Comparison of ENCODE assay signal across 8 cellular contexts in genomic region chr20:3753098-3753497, GRCh38. TPM values are rescaled to one million over a fixed set of nuclear protein-coding genes. Genes with fewer than 3 reads are reported as not detected.
DNase-seq lines count a peak whose midpoint lies in the region; ATAC-seq and TF ChIP-seq lines count a peak whose summit lies in the region.

No MANE protein-coding gene starts in this region.

- no peak for TF ChIP-seq POLR2A in testis (IDR thresholded peaks at IDR 0.05)

- H3K4me1 ChIP-seq in testis, result no peaks in the 10 kb centered on the region

- H3K27me3 Mint-ChIP-seq in activated CD8-positive, alpha-beta T cell treated with anti-CD3 and anti-CD28 coated beads for 36 hours, result no peaks in the 10 kb centered on the region
- H3K27me3 Mint-ChIP-seq in naive B cell, result peaks cover 0 to 4% (median 0%) of the 10 kb centered on the region in 3 donors

- peaks cover 2% of the 10 kb centered on the region; the same call in 1 of the 2 replicates for H3K36me3 ChIP-seq in BJ (ENCODE audit: control insufficient read depth, insufficient read depth, low read length)
- H3K36me3 ChIP-seq in testis (ENCODE audit: low read depth, missing control alignments), result no peaks in the 10 kb centered on the region

- no peaks in the 10 kb centered on the region for H3K9me3 ChIP-seq in testis

- no peak overlapping the region for H3K27ac ChIP-seq in testis

- DNase-seq in BJ (ENCODE audit: low read depth) (no peak), NCI-H526 (lab: John Stamatoyannopoulos, UW) (peak; percentile 60 to 87), epithelial cell of esophagus (ENCODE audit: low read depth) (peak; percentile 77), naive B cell (peak; percentile 55), testis (peak; percentile 83)
- peak; percentile 83 for DNase-seq in activated CD8-positive, alpha-beta T cell treated with anti-CD3 and anti-CD28 coated beads for 36 hours

- H3K4me3 ChIP-seq in BJ (ENCODE audit: low read depth, low read length) (no peak overlapping the region), epithelial cell of esophagus (ENCODE audit: low read length) (no peak overlapping the region), testis (no peak overlapping the region)

- H3K27ac Mint-ChIP-seq in activated CD8-positive, alpha-beta T cell treated with anti-CD3 and anti-CD28 coated beads for 36 hours, result no peak overlapping the region
- H3K27ac Mint-ChIP-seq in naive B cell, result peak overlapping the region in 4 of 6 donors; percentile 69 to 85 (median 76)

- ATAC-seq in GM19351 (IDR thresholded peaks at IDR 0.05; ENCODE audit: unreplicated experiment) (peak; percentile 58), naive B cell (ENCODE audit: low read depth in 2 of 2) (peak; percentile 62 to 69), GM18502 (IDR thresholded peaks at IDR 0.05; ENCODE audit: poor library complexity, unreplicated experiment) (no peak)
- ATAC-seq in activated CD8-positive, alpha-beta T cell treated with anti-CD3 and anti-CD28 coated beads for 36 hours, result peak; percentile 72

- 34 to 38% methylated on average over 4 of the region's 4 CpGs for WGBS in testis, 2 donors

- H3K4me3 Mint-ChIP-seq in activated CD8-positive, alpha-beta T cell treated with anti-CD3 and anti-CD28 coated beads for 36 hours, result no peak overlapping the region
- peak overlapping the region in 5 of 8 donors; percentile 47 to 91 (median 70) for H3K4me3 Mint-ChIP-seq in naive B cell

- H3K27me3 ChIP-seq in BJ (ENCODE audit: control insufficient read depth, insufficient read depth, low read length) (no peaks in the 10 kb centered on the region), testis (no peaks in the 10 kb centered on the region)

- CTCF ChIA-PET in BJ (lab: Yijun Ruan, JAX), result interaction anchor here (0.6 to 6.7 kb wide), 27 partner anchors 8 to 358 kb away, joined by 3 to 51 read pairs (median 4); partner anchors contain the start of genes ADISSP, AP5S1, CENPB and HSPA12B
- CTCF ChIA-PET in activated CD8-positive, alpha-beta T cell treated with anti-CD3 and anti-CD28 coated beads for 36 hours (lab: Charles Lee), result interaction anchor here (0.7 to 2.1 kb wide), 13 partner anchors 9 to 332 kb away, joined by 3 to 24 read pairs (median 3); partner anchors contain the start of gene ADISSP

- H3K4me1 Mint-ChIP-seq in activated CD8-positive, alpha-beta T cell treated with anti-CD3 and anti-CD28 coated beads for 36 hours (ENCODE audit: low read depth), result peaks cover 8% of the 10 kb centered on the region
- H3K4me1 Mint-ChIP-seq in naive B cell, result peaks cover 5 to 12% (median 10%) of the 10 kb centered on the region in 3 donors

- H3K9me3 Mint-ChIP-seq in activated CD8-positive, alpha-beta T cell treated with anti-CD3 and anti-CD28 coated beads for 36 hours, result no peaks in the 10 kb centered on the region
- H3K9me3 Mint-ChIP-seq in naive B cell, result no peaks in the 10 kb centered on the region

- H3K36me3 Mint-ChIP-seq in activated CD8-positive, alpha-beta T cell treated with anti-CD3 and anti-CD28 coated beads for 36 hours (ENCODE audit: low read depth), result peaks cover 13% of the 10 kb centered on the region
- H3K36me3 Mint-ChIP-seq in naive B cell, result peaks cover 0 to 4% of the 10 kb centered on the region in 2 donors

- TF ChIP-seq CTCF in BJ (IDR thresholded peaks at IDR 0.05; ENCODE audit: insufficient read depth, low read depth, low read length) (peak; percentile 87), epithelial cell of esophagus (IDR thresholded peaks at IDR 0.05; ENCODE audit: insufficient read depth, low read depth, low read length, missing control alignments) (peak; percentile 91), testis (IDR thresholded peaks at IDR 0.05) (peak; percentile 47 to 75 (median 66))
- TF ChIP-seq CTCF in activated CD8-positive, alpha-beta T cell treated with anti-CD3 and anti-CD28 coated beads for 36 hours (IDR thresholded peaks at IDR 0.05), result peak; percentile 60

- POLR2A ChIA-PET in BJ (lab: Charles Lee), result no interaction called here
- POLR2A ChIA-PET in activated CD8-positive, alpha-beta T cell treated with anti-CD3 and anti-CD28 coated beads for 36 hours (lab: Charles Lee), result interaction anchor here (1.4 kb wide), 1 partner anchor 14 kb away, joined by 4 read pairs; the partner anchor contains the start of gene ADISSP

- intact Hi-C loops in activated CD8-positive, alpha-beta T cell treated with anti-CD3 and anti-CD28 coated beads for 36 hours (cut with micrococcal nuclease), result no loop called here
- intact Hi-C loops in testis (cut with DNase I; ENCODE audit: low total_unique reads), result no loop called here

RNA-seq across cellular contexts. Expression of gene ADISSP, which starts 14.5 kb away (rescaled TPM):
- 21.3 and 34.3 TPM in 2 replicates for polyA plus RNA-seq in BJ (2011; rRNA removed)
- polyA minus RNA-seq in BJ (2011; rRNA and poly(A)+ RNA removed), result 17.3 and 22.7 TPM in 2 replicates
- 10 to 100 TPM; 62.5 to 66.6 TPM for total RNA-seq in activated CD8-positive, alpha-beta T cell treated with anti-CD3 and anti-CD28 coated beads for 36 hours
- polyA plus RNA-seq in naive B cell (ENCODE audit: low read depth in 6 of 6), result 10 to 100 TPM; 17.3 to 24.9 (median 20.8) TPM
- total RNA-seq in testis, result 10 to 100 TPM; 17.6 to 19.7 TPM
- 36.5 TPM for polyA plus RNA-seq in testis (ENCODE audit: insufficient read depth, low read depth, low replicate concordance)

RNA-seq across cellular contexts. Expression of gene HSPA12B, which starts 20.6 kb away (rescaled TPM):
- polyA plus RNA-seq in BJ (2011; rRNA removed) (0.02 TPM in 1 of 2 replicates, not detected in the other), naive B cell (ENCODE audit: low read depth in 6 of 6) (not detected), testis (ENCODE audit: insufficient read depth, low read depth, low replicate concordance) (8.0 TPM)
- not detected in 2 replicates for polyA minus RNA-seq in BJ (2011; rRNA and poly(A)+ RNA removed)
- total RNA-seq in activated CD8-positive, alpha-beta T cell treated with anti-CD3 and anti-CD28 coated beads for 36 hours, result not detected
- total RNA-seq in testis, result 10 to 100 TPM; 10.7 to 11.1 TPM

RNA-seq across cellular contexts. Expression of gene SPEF1, which starts 28.1 kb away (rescaled TPM):
- 0.07 and 0.17 TPM in 2 replicates for polyA plus RNA-seq in BJ (2011; rRNA removed)
- not detected in 2 replicates for polyA minus RNA-seq in BJ (2011; rRNA and poly(A)+ RNA removed)
- total RNA-seq in activated CD8-positive, alpha-beta T cell treated with anti-CD3 and anti-CD28 coated beads for 36 hours, result under 1 TPM in 1 of 2 experiments, not detected in 1; 0.23 TPM
- not detected for polyA plus RNA-seq in naive B cell (ENCODE audit: low read depth in 6 of 6)
- 10 to 100 TPM in 1 of 2 donors, 1 to 10 TPM in 1; 9.8 to 12.1 TPM for total RNA-seq in testis
- polyA plus RNA-seq in testis (ENCODE audit: insufficient read depth, low read depth, low replicate concordance), result 28.8 TPM

RNA-seq across cellular contexts. Expression of gene CENPB, which starts 33.4 kb away (rescaled TPM):
- polyA plus RNA-seq in BJ (2011; rRNA removed) (31.0 and 47.5 TPM in 2 replicates), naive B cell (ENCODE audit: low read depth in 6 of 6) (1 to 10 TPM in 5 of 6 donors, under 1 TPM in 1; 0.27 to 2.2 (median 1.6) TPM), testis (ENCODE audit: insufficient read depth, low read depth, low replicate concordance) (24.8 TPM)
- 33.9 and 42.5 TPM in 2 replicates for polyA minus RNA-seq in BJ (2011; rRNA and poly(A)+ RNA removed)
- total RNA-seq in activated CD8-positive, alpha-beta T cell treated with anti-CD3 and anti-CD28 coated beads for 36 hours, result 10 to 100 TPM; 35.0 to 35.4 TPM
- total RNA-seq in testis, result 10 to 100 TPM; 32.2 to 44.1 TPM

RNA-seq across cellular contexts. Expression of gene SIGLEC1, which starts 40.7 kb away (rescaled TPM):
- polyA plus RNA-seq in BJ (2011; rRNA removed) (not detected in 2 replicates), naive B cell (ENCODE audit: low read depth in 6 of 6) (not detected), testis (ENCODE audit: insufficient read depth, low read depth, low replicate concordance) (6.6 TPM)
- 0.05 TPM in 1 of 2 replicates, not detected in the other for polyA minus RNA-seq in BJ (2011; rRNA and poly(A)+ RNA removed)
- not detected for total RNA-seq in activated CD8-positive, alpha-beta T cell treated with anti-CD3 and anti-CD28 coated beads for 36 hours
- total RNA-seq in testis, result 1 to 10 TPM; 4.3 to 9.4 TPM

Comparison
In these comparisons a context has a peak if more than half of its experiments do, and no peak if none do; other contexts are left out.
1. RNA of gene SPEF1, which starts 28.1 kb away (polyA plus RNA-seq): 28.8 TPM in testis (single experiment); 0.07 to 0.17 TPM in BJ and not detected in naive B cell; every median in the first group is over 10 times any median in the second.
2. Peak in every context shown above with its lines, with median percentiles within 50 percentile points of each other: CTCF ChIP-seq.